Comparison of ENCODE assay signal across 20 cellular contexts in the genomic region with DNA sequence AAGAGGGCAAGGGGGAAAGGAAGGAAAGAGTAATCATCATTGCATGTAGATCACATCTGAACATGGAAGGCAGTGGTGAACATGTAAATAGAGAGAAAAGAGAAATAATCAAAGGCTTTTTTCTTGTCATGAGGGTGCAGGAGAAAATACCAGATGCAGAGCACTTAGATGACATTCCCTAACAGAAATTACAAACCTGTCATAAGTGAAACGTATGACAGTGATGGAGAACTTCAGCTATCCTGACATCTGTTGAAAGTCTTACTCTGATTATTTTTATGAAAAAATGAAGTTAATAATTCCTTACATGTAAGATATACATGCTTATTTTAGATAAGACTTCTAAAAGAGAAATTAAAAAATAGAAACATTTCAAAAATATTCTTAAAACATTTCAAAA. TPM values are rescaled to one million over a fixed set of nuclear protein-coding genes. Genes with fewer than 3 reads are reported as not detected.
DNase-seq lines count a peak whose midpoint lies in the region; ATAC-seq, FAIRE-seq and TF ChIP-seq lines count a peak whose summit lies in the region.
"Had no signal": no experiment of that assay in that cellular context is flagged by ENCODE, and none has a peak within 500 bp of the region (broad histone marks: within the 10 kb centered on the region; RNA-seq: fewer than 3 reads in every experiment).

No MANE protein-coding gene starts in this region.

- H3K4me3 ChIP-seq in HL-60 (replicated peaks; ENCODE audit: insufficient read depth, low read length) (no peak overlapping the region), neutrophil (ENCODE audit: low read depth in 1 of 2, low read length in 1 of 2) (no peak overlapping the region), psoas muscle (no peak overlapping the region), ascending aorta (no peak overlapping the region)
- H3K4me3 ChIP-seq: GM12878, GM23248, HAP-1 had no signal

- H3K27ac ChIP-seq in HL-60 (replicated peaks) = 0 out of 2 replicates have a peak overlapping the region, but pooled peaks have one; percentile 23
- peak overlapping the region; percentile 32 for H3K27ac ChIP-seq in neutrophil
- H3K27ac ChIP-seq in psoas muscle = no peak overlapping the region
- H3K27ac ChIP-seq in ascending aorta = no peak overlapping the region
- H3K27ac ChIP-seq: GM23248 had no signal

- no peaks in the 10 kb centered on the region for H3K36me3 ChIP-seq in neutrophil
- no peaks in the 10 kb centered on the region for H3K36me3 ChIP-seq in psoas muscle (ENCODE audit: insufficient read depth in 1 of 2, low read depth in 1 of 2)
- no peaks in the 10 kb centered on the region for H3K36me3 ChIP-seq in ascending aorta
- H3K36me3 ChIP-seq: HAP-1 had no signal

- WGBS in psoas muscle, 3 donors = 58 to 75% (median 65%) methylated on average over 1 of the region's 1 CpG

- peaks cover 37 to 50% of the 10 kb centered on the region in 2 experiments for H3K4me1 ChIP-seq in neutrophil (ENCODE audit: control insufficient read depth in 1 of 2, insufficient read depth in 1 of 2, low read depth in 1 of 2, low read length in 1 of 2)
- peaks cover 5% of the 10 kb centered on the region for H3K4me1 ChIP-seq in psoas muscle
- H3K4me1 ChIP-seq in ascending aorta = peaks cover 0 to 3% of the 10 kb centered on the region in 2 donors

- no peak for TF ChIP-seq CTCF in HL-60 (IDR thresholded peaks at IDR 0.05; ENCODE audit: insufficient read depth, low read length)
- no peak for TF ChIP-seq CTCF in neutrophil (IDR thresholded peaks at IDR 0.05)
- TF ChIP-seq CTCF in psoas muscle (IDR thresholded peaks at IDR 0.05) = no peak
- no peak for TF ChIP-seq CTCF in ascending aorta (IDR thresholded peaks at IDR 0.05)

- ATAC-seq in psoas muscle = no peak

- FAIRE-seq in A204.1 (lab: Jason Lieb, UNC) (peak; percentile 77), RCC 7860 (lab: Jason Lieb, UNC) (peak; percentile 52)
- FAIRE-seq: GM12878, GM19239 had no signal

- H3K9me3 ChIP-seq in neutrophil (no peaks in the 10 kb centered on the region), psoas muscle (no peaks in the 10 kb centered on the region), ascending aorta (no peaks in the 10 kb centered on the region)
- H3K9me3 ChIP-seq: BE2C, HAP-1 had no signal

- DNase-seq in HL-60 (ENCODE audit: low read depth in 1 of 2, low spot score in 1 of 2) (no peak), RCC 7860 (ENCODE audit: low spot score) (no peak), psoas muscle (no peak), GM19238 (ENCODE audit: insufficient read length, low spot score) (no peak), ascending aorta (ENCODE audit: low spot score in 2 of 2) (no peak)
- DNase-seq: ACHN; BE2C; C1 segment of cervical spinal cord; CD8-positive, alpha-beta memory T cell; COR-L47; DMS 273 treated with DMSO at 0.1 percent for 48 hours; DMS53; DND-41; EL; GM23248 had no signal

- H3K27me3 ChIP-seq in HL-60 (ENCODE audit: insufficient read depth, poor library complexity, severe bottlenecking) (no peaks in the 10 kb centered on the region), neutrophil (no peaks in the 10 kb centered on the region), psoas muscle (ENCODE audit: insufficient read depth in 3 of 3, low read length in 2 of 3) (no peaks in the 10 kb centered on the region), ascending aorta (no peaks in the 10 kb centered on the region)
- H3K27me3 ChIP-seq: BE2C had no signal

- intact Hi-C loops in psoas muscle (cut with DNase I) (no loop called here), ascending aorta (cut with DNase I) (no loop called here)

RNA-seq across cellular contexts. Expression of a gene that starts 54.7 kb away (rescaled TPM):
- total RNA-seq in psoas muscle (10 to 100 TPM; 16.8 to 22.6 (median 19.0) TPM), ascending aorta (14.2 TPM)
- 1 to 10 TPM; 5.0 to 7.9 (median 5.3) TPM for polyA plus RNA-seq in psoas muscle

Comparison
In these comparisons a context has a peak if more than half of its experiments do, and no peak if none do; other contexts are left out.
1. H3K27ac ChIP-seq: peak in HL-60 (single experiment) and neutrophil (single experiment); none in psoas muscle (single experiment) and ascending aorta (0 of 2).